In genomic region chr2:177282787-177283533, GRCh38 we compare ENCODE assay signal across 1 cellular context.
TF ChIP-seq lines count a peak whose summit lies in the region.

No MANE protein-coding gene starts in this region.

TF ChIP-seq in IMR-90, 13 proteins besides CTCF, POLR2A, EP300 and RAD21:
- TF ChIP-seq MAFK (IDR thresholded peaks at IDR 0.05; ENCODE audit: low read depth, low read length) = no peak
- TF ChIP-seq MXI1 (IDR thresholded peaks at IDR 0.05; ENCODE audit: borderline replicate concordance, low read depth, low read length) = no peak
- TF ChIP-seq FOS (IDR thresholded peaks at IDR 0.05; ENCODE audit: low read depth, low read length) = no peak
- no peak for TF ChIP-seq RCOR1 (IDR thresholded peaks at IDR 0.05; ENCODE audit: insufficient replicate concordance, low read length)
- no peak for TF ChIP-seq NFE2L2 (IDR thresholded peaks at IDR 0.05; ENCODE audit: low read depth, low read length)
